ENCODE assay signal across 2 cellular contexts in the genomic region with DNA sequence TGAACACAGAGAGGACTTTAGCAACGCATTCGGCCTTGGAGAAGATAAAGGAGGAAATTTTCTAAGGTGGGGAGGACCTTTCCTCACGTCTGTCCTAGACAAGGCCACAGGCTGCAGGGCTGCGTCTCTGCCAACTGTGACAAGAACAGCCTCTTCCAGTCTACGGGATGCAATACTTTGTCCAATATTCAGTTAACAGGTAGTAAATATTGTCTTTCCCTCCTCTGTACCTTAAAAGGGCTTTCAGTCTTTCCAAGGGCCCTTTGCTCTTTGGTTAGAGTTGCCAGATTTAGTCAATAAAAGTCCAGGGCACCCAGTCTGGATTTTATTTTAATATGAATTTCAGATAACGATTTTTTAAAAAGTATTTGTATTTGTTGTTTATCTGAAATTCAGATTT.
TF ChIP-seq lines count a peak whose summit lies in the region.

No MANE protein-coding gene starts in this region.

TF ChIP-seq in SK-N-SH, 30 proteins besides CTCF, POLR2A, EP300 and RAD21 (continued from another document):
- TF ChIP-seq, protein P1, sequence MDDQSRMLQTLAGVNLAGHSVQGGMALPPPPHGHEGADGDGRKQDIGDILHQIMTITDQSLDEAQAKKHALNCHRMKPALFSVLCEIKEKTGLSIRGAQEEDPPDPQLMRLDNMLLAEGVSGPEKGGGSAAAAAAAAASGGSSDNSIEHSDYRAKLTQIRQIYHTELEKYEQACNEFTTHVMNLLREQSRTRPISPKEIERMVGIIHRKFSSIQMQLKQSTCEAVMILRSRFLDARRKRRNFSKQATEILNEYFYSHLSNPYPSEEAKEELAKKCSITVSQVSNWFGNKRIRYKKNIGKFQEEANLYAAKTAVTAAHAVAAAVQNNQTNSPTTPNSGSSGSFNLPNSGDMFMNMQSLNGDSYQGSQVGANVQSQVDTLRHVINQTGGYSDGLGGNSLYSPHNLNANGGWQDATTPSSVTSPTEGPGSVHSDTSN (IDR thresholded peaks at IDR 0.05): no peak
- TF ChIP-seq FOXM1 (IDR thresholded peaks at IDR 0.05; ENCODE audit: low read depth) (no peak), MXI1 (IDR thresholded peaks at IDR 0.05; ENCODE audit: low read depth, low read length) (no peak), NFIC (IDR thresholded peaks at IDR 0.05; ENCODE audit: borderline replicate concordance) (no peak)
- TF ChIP-seq, protein P2, sequence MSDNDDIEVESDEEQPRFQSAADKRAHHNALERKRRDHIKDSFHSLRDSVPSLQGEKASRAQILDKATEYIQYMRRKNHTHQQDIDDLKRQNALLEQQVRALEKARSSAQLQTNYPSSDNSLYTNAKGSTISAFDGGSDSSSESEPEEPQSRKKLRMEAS (IDR thresholded peaks at IDR 0.05; ENCODE audit: low read depth): no peak

TF ChIP-seq in SK-N-SH treated with all-trans-retinoic acid at 6 μM for 48 hours, 23 proteins besides CTCF, POLR2A, EP300 and RAD21 (continued from another document):
- TF ChIP-seq, protein P3, sequence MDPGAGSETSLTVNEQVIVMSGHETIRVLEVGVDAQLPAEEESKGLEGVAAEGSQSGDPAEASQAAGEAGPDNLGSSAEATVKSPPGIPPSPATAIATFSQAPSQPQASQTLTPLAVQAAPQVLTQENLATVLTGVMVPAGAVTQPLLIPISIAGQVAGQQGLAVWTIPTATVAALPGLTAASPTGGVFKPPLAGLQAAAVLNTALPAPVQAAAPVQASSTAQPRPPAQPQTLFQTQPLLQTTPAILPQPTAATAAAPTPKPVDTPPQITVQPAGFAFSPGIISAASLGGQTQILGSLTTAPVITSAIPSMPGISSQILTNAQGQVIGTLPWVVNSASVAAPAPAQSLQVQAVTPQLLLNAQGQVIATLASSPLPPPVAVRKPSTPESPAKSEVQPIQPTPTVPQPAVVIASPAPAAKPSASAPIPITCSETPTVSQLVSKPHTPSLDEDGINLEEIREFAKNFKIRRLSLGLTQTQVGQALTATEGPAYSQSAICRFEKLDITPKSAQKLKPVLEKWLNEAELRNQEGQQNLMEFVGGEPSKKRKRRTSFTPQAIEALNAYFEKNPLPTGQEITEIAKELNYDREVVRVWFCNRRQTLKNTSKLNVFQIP (CRISPR knock-in tag; IDR thresholded peaks at IDR 0.05; ENCODE audit: borderline replicate concordance, low read depth): no peak
- TF ChIP-seq, protein P4, sequence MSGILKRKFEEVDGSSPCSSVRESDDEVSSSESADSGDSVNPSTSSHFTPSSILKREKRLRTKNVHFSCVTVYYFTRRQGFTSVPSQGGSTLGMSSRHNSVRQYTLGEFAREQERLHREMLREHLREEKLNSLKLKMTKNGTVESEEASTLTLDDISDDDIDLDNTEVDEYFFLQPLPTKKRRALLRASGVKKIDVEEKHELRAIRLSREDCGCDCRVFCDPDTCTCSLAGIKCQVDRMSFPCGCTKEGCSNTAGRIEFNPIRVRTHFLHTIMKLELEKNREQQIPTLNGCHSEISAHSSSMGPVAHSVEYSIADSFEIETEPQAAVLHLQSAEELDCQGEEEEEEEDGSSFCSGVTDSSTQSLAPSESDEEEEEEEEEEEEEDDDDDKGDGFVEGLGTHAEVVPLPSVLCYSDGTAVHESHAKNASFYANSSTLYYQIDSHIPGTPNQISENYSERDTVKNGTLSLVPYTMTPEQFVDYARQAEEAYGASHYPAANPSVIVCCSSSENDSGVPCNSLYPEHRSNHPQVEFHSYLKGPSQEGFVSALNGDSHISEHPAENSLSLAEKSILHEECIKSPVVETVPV (CRISPR knock-in tag; IDR thresholded peaks at IDR 0.05): no peak
- TF ChIP-seq ZNF8 (CRISPR knock-in tag; IDR thresholded peaks at IDR 0.05) (no peak), RARB (CRISPR knock-in tag; IDR thresholded peaks at IDR 0.05) (no peak), ZFP3 (CRISPR knock-in tag; IDR thresholded peaks at IDR 0.05) (no peak), ZFP30 (CRISPR knock-in tag; IDR thresholded peaks at IDR 0.05) (no peak), SNAI2 (CRISPR knock-in tag; IDR thresholded peaks at IDR 0.05) (no peak), ISL1 (CRISPR knock-in tag; IDR thresholded peaks at IDR 0.05) (no peak)
- TF ChIP-seq, protein P5, sequence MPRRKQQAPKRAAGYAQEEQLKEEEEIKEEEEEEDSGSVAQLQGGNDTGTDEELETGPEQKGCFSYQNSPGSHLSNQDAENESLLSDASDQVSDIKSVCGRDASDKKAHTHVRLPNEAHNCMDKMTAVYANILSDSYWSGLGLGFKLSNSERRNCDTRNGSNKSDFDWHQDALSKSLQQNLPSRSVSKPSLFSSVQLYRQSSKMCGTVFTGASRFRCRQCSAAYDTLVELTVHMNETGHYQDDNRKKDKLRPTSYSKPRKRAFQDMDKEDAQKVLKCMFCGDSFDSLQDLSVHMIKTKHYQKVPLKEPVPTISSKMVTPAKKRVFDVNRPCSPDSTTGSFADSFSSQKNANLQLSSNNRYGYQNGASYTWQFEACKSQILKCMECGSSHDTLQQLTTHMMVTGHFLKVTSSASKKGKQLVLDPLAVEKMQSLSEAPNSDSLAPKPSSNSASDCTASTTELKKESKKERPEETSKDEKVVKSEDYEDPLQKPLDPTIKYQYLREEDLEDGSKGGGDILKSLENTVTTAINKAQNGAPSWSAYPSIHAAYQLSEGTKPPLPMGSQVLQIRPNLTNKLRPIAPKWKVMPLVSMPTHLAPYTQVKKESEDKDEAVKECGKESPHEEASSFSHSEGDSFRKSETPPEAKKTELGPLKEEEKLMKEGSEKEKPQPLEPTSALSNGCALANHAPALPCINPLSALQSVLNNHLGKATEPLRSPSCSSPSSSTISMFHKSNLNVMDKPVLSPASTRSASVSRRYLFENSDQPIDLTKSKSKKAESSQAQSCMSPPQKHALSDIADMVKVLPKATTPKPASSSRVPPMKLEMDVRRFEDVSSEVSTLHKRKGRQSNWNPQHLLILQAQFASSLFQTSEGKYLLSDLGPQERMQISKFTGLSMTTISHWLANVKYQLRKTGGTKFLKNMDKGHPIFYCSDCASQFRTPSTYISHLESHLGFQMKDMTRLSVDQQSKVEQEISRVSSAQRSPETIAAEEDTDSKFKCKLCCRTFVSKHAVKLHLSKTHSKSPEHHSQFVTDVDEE (CRISPR knock-in tag; IDR thresholded peaks at IDR 0.05): no peak
- TF ChIP-seq, protein P6, sequence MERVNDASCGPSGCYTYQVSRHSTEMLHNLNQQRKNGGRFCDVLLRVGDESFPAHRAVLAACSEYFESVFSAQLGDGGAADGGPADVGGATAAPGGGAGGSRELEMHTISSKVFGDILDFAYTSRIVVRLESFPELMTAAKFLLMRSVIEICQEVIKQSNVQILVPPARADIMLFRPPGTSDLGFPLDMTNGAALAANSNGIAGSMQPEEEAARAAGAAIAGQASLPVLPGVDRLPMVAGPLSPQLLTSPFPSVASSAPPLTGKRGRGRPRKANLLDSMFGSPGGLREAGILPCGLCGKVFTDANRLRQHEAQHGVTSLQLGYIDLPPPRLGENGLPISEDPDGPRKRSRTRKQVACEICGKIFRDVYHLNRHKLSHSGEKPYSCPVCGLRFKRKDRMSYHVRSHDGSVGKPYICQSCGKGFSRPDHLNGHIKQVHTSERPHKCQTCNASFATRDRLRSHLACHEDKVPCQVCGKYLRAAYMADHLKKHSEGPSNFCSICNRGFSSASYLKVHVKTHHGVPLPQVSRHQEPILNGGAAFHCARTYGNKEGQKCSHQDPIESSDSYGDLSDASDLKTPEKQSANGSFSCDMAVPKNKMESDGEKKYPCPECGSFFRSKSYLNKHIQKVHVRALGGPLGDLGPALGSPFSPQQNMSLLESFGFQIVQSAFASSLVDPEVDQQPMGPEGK (CRISPR knock-in tag; IDR thresholded peaks at IDR 0.05; ENCODE audit: borderline replicate concordance): no peak
